Comparison of ENCODE assay signal across 12 cellular contexts in the genomic region with DNA sequence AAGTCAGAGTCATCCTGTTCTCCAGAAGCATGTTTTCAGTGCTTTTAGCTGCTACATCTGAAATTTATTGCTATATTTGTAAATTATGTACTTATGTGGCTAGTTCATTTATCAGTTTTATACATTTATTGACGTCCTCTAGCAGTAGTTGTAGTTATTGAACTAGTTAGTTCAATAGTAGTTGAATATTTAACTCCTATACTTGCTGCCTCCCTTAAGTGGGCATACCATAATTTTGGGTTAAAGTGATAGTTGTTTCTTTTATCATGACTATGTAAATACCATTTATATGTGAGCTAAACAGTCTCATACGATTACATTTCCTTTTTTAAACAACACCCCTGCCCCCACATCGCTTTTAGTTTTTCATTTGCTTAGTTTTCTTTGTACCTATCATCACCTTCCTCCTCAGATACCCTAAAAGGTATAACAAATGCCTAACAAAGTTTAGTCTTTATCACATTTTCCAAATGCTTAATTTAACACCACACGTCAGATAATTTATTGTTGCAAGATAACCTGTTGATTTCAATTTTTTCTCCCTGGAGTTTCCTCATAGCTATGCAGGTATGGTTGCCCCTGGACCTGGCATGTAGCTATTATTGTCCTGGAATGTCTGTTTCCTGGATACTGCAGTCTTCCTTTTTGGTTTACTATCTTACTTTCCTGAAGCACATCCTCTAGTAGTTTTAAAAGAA. TPM values are rescaled to one million over a fixed set of nuclear protein-coding genes. Genes with fewer than 3 reads are reported as not detected.
A peak's percentile ranks its signal among the peaks of the same experiment; 100 is the strongest.
DNase-seq lines count a peak whose midpoint lies in the region; ATAC-seq, FAIRE-seq and TF ChIP-seq lines count a peak whose summit lies in the region.
"Had no signal": no experiment of that assay in that cellular context is flagged by ENCODE, and none has a peak within 500 bp of the region (broad histone marks: within the 10 kb centered on the region; RNA-seq: fewer than 3 reads in every experiment).

No MANE protein-coding gene starts in this region.

- no peaks in the 10 kb centered on the region for H3F3A ChIP-seq in neural progenitor cell (ENCODE audit: low read depth)

- H3K27ac ChIP-seq in CD8-positive, alpha-beta memory T cell (ENCODE audit: low read depth, low read length), result no peak overlapping the region
- no peak overlapping the region for H3K27ac ChIP-seq in astrocyte (ENCODE audit: low read depth, low read length)
- no peak overlapping the region for H3K27ac ChIP-seq in neural progenitor cell
- H3K27ac ChIP-seq: gastrocnemius medialis, thoracic aorta had no signal

- H3K4me3 ChIP-seq in CD8-positive, alpha-beta memory T cell (ENCODE audit: low read length), result peak overlapping the region; percentile 18
- H3K4me3 ChIP-seq in Jurkat, Clone E6-1 (ENCODE audit: low read length), result 0 out of 2 replicates have a peak overlapping the region, but pooled peaks have one; percentile 1
- H3K4me3 ChIP-seq in astrocyte (ENCODE audit: insufficient read depth, low read depth, low read length), result no peak overlapping the region
- no peak overlapping the region for H3K4me3 ChIP-seq in neural progenitor cell
- H3K4me3 ChIP-seq: gastrocnemius medialis, thoracic aorta had no signal

- H3K4me2 ChIP-seq in astrocyte (ENCODE audit: low read length) (no peak overlapping the region), neural progenitor cell (no peak overlapping the region)

- H3K27me3 Mint-ChIP-seq in CD8-positive, alpha-beta memory T cell, result no peaks in the 10 kb centered on the region
- H3K27me3 Mint-ChIP-seq in astrocyte (ENCODE audit: low read depth, unreplicated experiment) (no peaks in the 10 kb centered on the region), neural progenitor cell (ENCODE audit: insufficient read depth, low read depth) (peaks cover 2% of the 10 kb centered on the region)
- H3K27me3 Mint-ChIP-seq in natural killer cell treated with Interleukin-12 subunit alpha and Interleukin-12 subunit beta and Interleukin-15 and Interleukin-18, amount 100 ng/mL, for 72 hours, result no peaks in the 10 kb centered on the region

- POLR2A ChIA-PET in CD8-positive, alpha-beta memory T cell (lab: Charles Lee), result interaction anchor here (0.8 kb wide), 1 partner anchor 11 kb away, joined by 3 read pairs; no protein-coding TSS in a partner anchor

- no peaks in the 10 kb centered on the region for H3K9me3 Mint-ChIP-seq in CD8-positive, alpha-beta memory T cell
- H3K9me3 Mint-ChIP-seq in astrocyte (ENCODE audit: unreplicated experiment) (peaks cover 2% of the 10 kb centered on the region), neural progenitor cell (peaks cover 16% of the 10 kb centered on the region)
- no peaks in the 10 kb centered on the region for H3K9me3 Mint-ChIP-seq in natural killer cell treated with Interleukin-12 subunit alpha and Interleukin-12 subunit beta and Interleukin-15 and Interleukin-18, amount 100 ng/mL, for 72 hours

- H3K79me2 ChIP-seq in astrocyte (ENCODE audit: insufficient read depth, low read length) (peaks cover 99% of the 10 kb centered on the region), neural progenitor cell (ENCODE audit: low read depth) (peaks cover 100% of the 10 kb centered on the region)

- CTCF ChIA-PET in CD8-positive, alpha-beta memory T cell (lab: Charles Lee), result interaction anchor here (2.1 kb wide), 1 partner anchor 11 kb away, joined by 7 read pairs; no protein-coding TSS in a partner anchor

- H3K36me3 ChIP-seq in CD8-positive, alpha-beta memory T cell (ENCODE audit: insufficient read depth, low read length), result no peaks in the 10 kb centered on the region
- peaks cover 16% of the 10 kb centered on the region for H3K36me3 ChIP-seq in astrocyte (ENCODE audit: insufficient read depth, low read length)
- no peaks in the 10 kb centered on the region for H3K36me3 ChIP-seq in neural progenitor cell
- H3K36me3 ChIP-seq: gastrocnemius medialis, thoracic aorta had no signal

- H3K27ac Mint-ChIP-seq in CD8-positive, alpha-beta memory T cell, result peak overlapping the region; percentile 74 to 98 (median 90)
- peak overlapping the region; percentile 27 for H3K27ac Mint-ChIP-seq in astrocyte (ENCODE audit: unreplicated experiment)
- peak overlapping the region; percentile 47 to 52 for H3K27ac Mint-ChIP-seq in natural killer cell treated with Interleukin-12 subunit alpha and Interleukin-12 subunit beta and Interleukin-15 and Interleukin-18, amount 100 ng/mL, for 72 hours
- H3K27ac Mint-ChIP-seq in neural progenitor cell, result no peak overlapping the region

- peaks cover 33 to 85% (median 74%) of the 10 kb centered on the region in 3 donors for H3K4me1 Mint-ChIP-seq in CD8-positive, alpha-beta memory T cell
- H3K4me1 Mint-ChIP-seq in astrocyte (ENCODE audit: low read depth, unreplicated experiment) (peaks cover 54% of the 10 kb centered on the region), neural progenitor cell (peaks cover 21% of the 10 kb centered on the region)
- peaks cover 54 to 63% of the 10 kb centered on the region in 2 donors for H3K4me1 Mint-ChIP-seq in natural killer cell treated with Interleukin-12 subunit alpha and Interleukin-12 subunit beta and Interleukin-15 and Interleukin-18, amount 100 ng/mL, for 72 hours (ENCODE audit: low read depth in 2 of 2)

- H3K27me3 ChIP-seq in CD8-positive, alpha-beta memory T cell (ENCODE audit: insufficient read depth, low read length, poor library complexity, severe bottlenecking), result no peaks in the 10 kb centered on the region
- H3K27me3 ChIP-seq in astrocyte (ENCODE audit: insufficient read depth, low read length) (no peaks in the 10 kb centered on the region), neural progenitor cell (no peaks in the 10 kb centered on the region)
- H3K27me3 ChIP-seq: gastrocnemius medialis had no signal

- no peak for ATAC-seq in natural killer cell treated with Interleukin-12 subunit alpha and Interleukin-12 subunit beta and Interleukin-15 and Interleukin-18, amount 100 ng/mL, for 72 hours
- no peak for ATAC-seq in GM21576 (IDR thresholded peaks at IDR 0.05; ENCODE audit: unreplicated experiment)
- ATAC-seq: gastrocnemius medialis had no signal

- peaks cover 95% of the 10 kb centered on the region for H3K4me1 ChIP-seq in CD8-positive, alpha-beta memory T cell (ENCODE audit: insufficient read depth, low read length)
- H3K4me1 ChIP-seq in astrocyte (ENCODE audit: insufficient read depth, low read length) (peaks cover 34% of the 10 kb centered on the region), neural progenitor cell (peaks cover 1% of the 10 kb centered on the region)

- H3K9me3 ChIP-seq in CD8-positive, alpha-beta memory T cell (ENCODE audit: low read length), result no peaks in the 10 kb centered on the region
- H3K9me3 ChIP-seq in astrocyte (ENCODE audit: insufficient read depth, low read depth, low read length) (no peaks in the 10 kb centered on the region), neural progenitor cell (ENCODE audit: low read depth) (no peaks in the 10 kb centered on the region)
- H3K9me3 ChIP-seq: gastrocnemius medialis, thoracic aorta had no signal

- FAIRE-seq in astrocyte (lab: Jason Lieb, UNC), result no peak
- FAIRE-seq: keratinocyte had no signal

- no peak for DNase-seq in CD8-positive, alpha-beta memory T cell
- no peak for DNase-seq in Jurkat, Clone E6-1 (ENCODE audit: low read depth, low spot score)
- DNase-seq in astrocyte (ENCODE audit: low read depth) (no peak), NCI-H345 treated with DMSO at 0.1 percent for 48 hours (lab: John Stamatoyannopoulos, UW; ENCODE audit: unreplicated experiment) (no peak), NCI-H1048 (lab: John Stamatoyannopoulos, UW) (no peak), neural progenitor cell (ENCODE audit: low spot score) (no peak)
- no peak for DNase-seq in natural killer cell treated with Interleukin-12 subunit alpha and Interleukin-12 subunit beta and Interleukin-15 and Interleukin-18, amount 100 ng/mL, for 72 hours (ENCODE audit: low spot score)
- DNase-seq: effector CD4-positive, alpha-beta T cell; gastrocnemius medialis had no signal

- peaks cover 64% of the 10 kb centered on the region for H4K20me1 ChIP-seq in astrocyte (ENCODE audit: insufficient read depth, low read length)
- peaks cover 77% of the 10 kb centered on the region for H4K20me1 ChIP-seq in neural progenitor cell (ENCODE audit: low read depth)

- H3K9ac ChIP-seq in astrocyte (ENCODE audit: low read length), result no peak overlapping the region
- H3K9ac ChIP-seq in neural progenitor cell, result no peak overlapping the region

- no peak overlapping the region for H2AFZ ChIP-seq in astrocyte (ENCODE audit: low read depth, low read length)
- H2AFZ ChIP-seq in neural progenitor cell (replicated peaks), result no peak overlapping the region

- TF ChIP-seq CTCF in astrocyte (IDR thresholded peaks at IDR 0.05; ENCODE audit: insufficient read depth, low read depth, low read length) (no peak), neural progenitor cell (IDR thresholded peaks at IDR 0.05) (no peak)

- peak overlapping the region; percentile 24 to 74 (median 61) for H3K4me3 Mint-ChIP-seq in CD8-positive, alpha-beta memory T cell
- H3K4me3 Mint-ChIP-seq in astrocyte (ENCODE audit: unreplicated experiment) (peak overlapping the region; percentile 42), neural progenitor cell (no peak overlapping the region)
- H3K4me3 Mint-ChIP-seq in natural killer cell treated with Interleukin-12 subunit alpha and Interleukin-12 subunit beta and Interleukin-15 and Interleukin-18, amount 100 ng/mL, for 72 hours, result peak overlapping the region; percentile 53

- peaks cover 0 to 6% (median 0%) of the 10 kb centered on the region in 3 donors for H3K36me3 Mint-ChIP-seq in CD8-positive, alpha-beta memory T cell
- H3K36me3 Mint-ChIP-seq in astrocyte (ENCODE audit: low read depth, unreplicated experiment), result peaks cover 19% of the 10 kb centered on the region
- peaks cover 10% of the 10 kb centered on the region for H3K36me3 Mint-ChIP-seq in natural killer cell treated with Interleukin-12 subunit alpha and Interleukin-12 subunit beta and Interleukin-15 and Interleukin-18, amount 100 ng/mL, for 72 hours
- peaks cover 40% of the 10 kb centered on the region for H3K36me3 Mint-ChIP-seq in neural progenitor cell

RNA-seq across cellular contexts. Expression of gene MAP4K4, which starts 8.8 kb away (rescaled TPM):
- total RNA-seq in CD8-positive, alpha-beta memory T cell, result 10 to 100 TPM; 30.8 to 36.0 TPM
- 13.5 TPM for polyA plus RNA-seq in CD8-positive, alpha-beta memory T cell
- 143 TPM for polyA plus RNA-seq in Jurkat, Clone E6-1 (2012; ENCODE audit: insufficient read depth, insufficient read length)
- total RNA-seq in astrocyte (204 and 231 TPM in 2 replicates), neural progenitor cell (ENCODE audit: low replicate concordance) (91.9 and 99.2 TPM in 2 replicates)
- 10 to 100 TPM; 69.1 to 71.5 TPM for total RNA-seq in natural killer cell treated with Interleukin-12 subunit alpha and Interleukin-12 subunit beta and Interleukin-15 and Interleukin-18, amount 100 ng/mL, for 72 hours

Comparison
In these comparisons a context has a peak if more than half of its experiments do, and no peak if none do; other contexts are left out.
1. H3K4me3 ChIP-seq: peak in CD8-positive, alpha-beta memory T cell (single experiment) and Jurkat, Clone E6-1 (single experiment); none in astrocyte (single experiment) and neural progenitor cell (single experiment).